In genomic region chr19:33176670-33177416, GRCh38 we compare ENCODE assay signal across 8 cellular contexts. TPM values are rescaled to one million over a fixed set of nuclear protein-coding genes. Genes with fewer than 3 reads are reported as not detected.
DNase-seq lines count a peak whose midpoint lies in the region; ATAC-seq and TF ChIP-seq lines count a peak whose summit lies in the region.

No MANE protein-coding gene starts in this region.

- H3K9me3 ChIP-seq in GM23248 (ENCODE audit: low read depth) = no peaks in the 10 kb centered on the region

- H3K4me1 Mint-ChIP-seq in activated T-helper 2 cell treated with anti-CD3 and anti-CD28 coated beads, Interferon-gamma antibody, Interleukin-2, Interleukin-4, amounts not matched to agents 10 μg/mL and 5 μg/mL and 100 μg/mL, durations not matched to agents 14 hours and 24 hours and 36 hours (ENCODE audit: low read depth) = peaks cover 24% of the 10 kb centered on the region
- peaks cover 35 to 44% of the 10 kb centered on the region in 2 donors for H3K4me1 Mint-ChIP-seq in natural killer cell treated with Interleukin-12 subunit alpha and Interleukin-12 subunit beta and Interleukin-15 and Interleukin-18, amount 100 ng/mL, for 72 hours (ENCODE audit: low read depth in 2 of 2)

- peak overlapping the region; percentile 91 for H3K9ac ChIP-seq in GM23248

- H3K27me3 Mint-ChIP-seq in activated T-helper 2 cell treated with anti-CD3 and anti-CD28 coated beads, Interferon-gamma antibody, Interleukin-2, Interleukin-4, amounts not matched to agents 10 μg/mL and 5 μg/mL and 100 μg/mL, durations not matched to agents 14 hours and 24 hours and 36 hours (ENCODE audit: low read depth) = peaks cover 5% of the 10 kb centered on the region
- no peaks in the 10 kb centered on the region for H3K27me3 Mint-ChIP-seq in natural killer cell treated with Interleukin-12 subunit alpha and Interleukin-12 subunit beta and Interleukin-15 and Interleukin-18, amount 100 ng/mL, for 72 hours

- no peak for TF ChIP-seq CTCF in fibroblast of pulmonary artery (IDR thresholded peaks at IDR 0.05; ENCODE audit: low read length, missing control alignments)

- H4K20me1 ChIP-seq in GM23248 (ENCODE audit: insufficient read depth) = no peaks in the 10 kb centered on the region

- H2AFZ ChIP-seq in GM23248 = peak overlapping the region; percentile 85

- peaks cover 9% of the 10 kb centered on the region for H3F3A ChIP-seq in GM23248 (ENCODE audit: insufficient read depth)

- 1% methylated on average over 52 to 65 of the region's 65 CpGs for WGBS in GM23248 (ENCODE audit: low coverage in 1 of 2, low lambda C conversion rate in 2 of 2, missing lambda C conversion rate in 2 of 2), 2 experiments

- H3K4me2 ChIP-seq in GM23248 (ENCODE audit: unreplicated experiment) = peak overlapping the region; percentile 83

- H3K27me3 ChIP-seq in GM23248 (replicated peaks; ENCODE audit: insufficient read depth) = no peaks in the 10 kb centered on the region

- DNase-seq in EH (ENCODE audit: low read depth) (peak; percentile 99), GM23248 (peak; percentile 98), Kasumi-1 (lab: John Stamatoyannopoulos, UW) (peak; percentile 99), RPMI7951 (ENCODE audit: low read depth) (peak; percentile 98), fibroblast of pulmonary artery (ENCODE audit: low read depth) (peak; percentile 99)
- DNase-seq in activated T-helper 2 cell treated with anti-CD3 and anti-CD28 coated beads, Interferon-gamma antibody, Interleukin-2, Interleukin-4, amounts not matched to agents 10 μg/mL and 5 μg/mL and 100 μg/mL, durations not matched to agents 14 hours and 24 hours and 36 hours (ENCODE audit: low spot score) = peak; percentile 97
- peak; percentile 99 for DNase-seq in natural killer cell treated with Interleukin-12 subunit alpha and Interleukin-12 subunit beta and Interleukin-15 and Interleukin-18, amount 100 ng/mL, for 72 hours (ENCODE audit: low spot score)
- DNase-seq in stimulated activated naive CD8-positive, alpha-beta T cell treated with anti-CD3 and anti-CD28 coated beads, Interleukin-15, Interleukin-2, amounts not matched to agents 100 U/mL and 50 U/mL, for 24 hours = peak; percentile 98

- ATAC-seq in natural killer cell treated with Interleukin-12 subunit alpha and Interleukin-12 subunit beta and Interleukin-15 and Interleukin-18, amount 100 ng/mL, for 72 hours = peak; percentile 95
- ATAC-seq in stimulated activated naive CD8-positive, alpha-beta T cell treated with anti-CD3 and anti-CD28 coated beads, Interleukin-15, Interleukin-2, amounts not matched to agents 100 U/mL and 50 U/mL, for 24 hours = peak; percentile 96

- peaks cover 10% of the 10 kb centered on the region for H3K4me1 ChIP-seq in GM23248 (ENCODE audit: insufficient read depth)

- peak overlapping the region; percentile 79 for H3K4me3 ChIP-seq in GM23248
- H3K4me3 ChIP-seq in fibroblast of pulmonary artery (replicated peaks; ENCODE audit: low read depth, low read length) = peak overlapping the region; percentile 84

- H3K27ac ChIP-seq in GM23248 = peak overlapping the region; percentile 81

- H3K27ac Mint-ChIP-seq in activated T-helper 2 cell treated with anti-CD3 and anti-CD28 coated beads, Interferon-gamma antibody, Interleukin-2, Interleukin-4, amounts not matched to agents 10 μg/mL and 5 μg/mL and 100 μg/mL, durations not matched to agents 14 hours and 24 hours and 36 hours = peak overlapping the region; percentile 91
- H3K27ac Mint-ChIP-seq in natural killer cell treated with Interleukin-12 subunit alpha and Interleukin-12 subunit beta and Interleukin-15 and Interleukin-18, amount 100 ng/mL, for 72 hours = peak overlapping the region; percentile 91 to 100

- in situ Hi-C loops in GM23248 (cut with MboI) = no loop called here

- no peaks in the 10 kb centered on the region for H3K9me3 Mint-ChIP-seq in activated T-helper 2 cell treated with anti-CD3 and anti-CD28 coated beads, Interferon-gamma antibody, Interleukin-2, Interleukin-4, amounts not matched to agents 10 μg/mL and 5 μg/mL and 100 μg/mL, durations not matched to agents 14 hours and 24 hours and 36 hours
- H3K9me3 Mint-ChIP-seq in natural killer cell treated with Interleukin-12 subunit alpha and Interleukin-12 subunit beta and Interleukin-15 and Interleukin-18, amount 100 ng/mL, for 72 hours = no peaks in the 10 kb centered on the region

- peaks cover 10% of the 10 kb centered on the region for H3K79me2 ChIP-seq in GM23248 (ENCODE audit: insufficient read depth)

- intact Hi-C loops in activated T-helper 2 cell treated with anti-CD3 and anti-CD28 coated beads, Interferon-gamma antibody, Interleukin-2, Interleukin-4, amounts not matched to agents 10 μg/mL and 5 μg/mL and 100 μg/mL, durations not matched to agents 14 hours and 24 hours and 36 hours (cut with micrococcal nuclease) = loop anchor here (1.0 to 5.0 kb wide), 5 partner anchors 17 to 485 kb away; partner anchors contain the start of genes FAAP24 and NUDT19

- H3K36me3 Mint-ChIP-seq in activated T-helper 2 cell treated with anti-CD3 and anti-CD28 coated beads, Interferon-gamma antibody, Interleukin-2, Interleukin-4, amounts not matched to agents 10 μg/mL and 5 μg/mL and 100 μg/mL, durations not matched to agents 14 hours and 24 hours and 36 hours (ENCODE audit: low read depth) = peaks cover 4% of the 10 kb centered on the region
- no peaks in the 10 kb centered on the region for H3K36me3 Mint-ChIP-seq in natural killer cell treated with Interleukin-12 subunit alpha and Interleukin-12 subunit beta and Interleukin-15 and Interleukin-18, amount 100 ng/mL, for 72 hours

- no peaks in the 10 kb centered on the region for H3K36me3 ChIP-seq in GM23248 (ENCODE audit: low read depth)

- H3K4me3 Mint-ChIP-seq in activated T-helper 2 cell treated with anti-CD3 and anti-CD28 coated beads, Interferon-gamma antibody, Interleukin-2, Interleukin-4, amounts not matched to agents 10 μg/mL and 5 μg/mL and 100 μg/mL, durations not matched to agents 14 hours and 24 hours and 36 hours (ENCODE audit: low read depth) = peak overlapping the region; percentile 87
- H3K4me3 Mint-ChIP-seq in natural killer cell treated with Interleukin-12 subunit alpha and Interleukin-12 subunit beta and Interleukin-15 and Interleukin-18, amount 100 ng/mL, for 72 hours = peak overlapping the region; percentile 81

- H3K9me2 ChIP-seq in GM23248 (ENCODE audit: insufficient read depth) = no peaks in the 10 kb centered on the region

RNA-seq across cellular contexts. Expression of gene LRP3, which starts 17.3 kb away (rescaled TPM):
- 58.3 and 59.9 TPM in 2 replicates for total RNA-seq in GM23248 (2014; rRNA removed; shearing (Covaris generic))
- 2.9 TPM in 2 replicates for polyA plus RNA-seq in GM23248 (2016; fragmentation: Nextera tagmentation; extraction: Ambion mirVana)
- 0.68 and 0.72 TPM in 2 replicates for total RNA-seq in RPMI7951 (2014; rRNA removed; shearing (Covaris generic))
- 0.21 and 0.30 TPM in 2 replicates for total RNA-seq in activated T-helper 2 cell treated with anti-CD3 and anti-CD28 coated beads, Interferon-gamma antibody, Interleukin-2, Interleukin-4, amounts not matched to agents 10 μg/mL and 5 μg/mL and 100 μg/mL, durations not matched to agents 14 hours and 24 hours and 36 hours
- not detected for total RNA-seq in natural killer cell treated with Interleukin-12 subunit alpha and Interleukin-12 subunit beta and Interleukin-15 and Interleukin-18, amount 100 ng/mL, for 72 hours

RNA-seq across cellular contexts. Expression of gene WDR88, which starts 44.9 kb away (rescaled TPM):
- not detected in 2 replicates for total RNA-seq in GM23248 (2014; rRNA removed; shearing (Covaris generic))
- 0.10 TPM in 2 replicates for polyA plus RNA-seq in GM23248 (2016; fragmentation: Nextera tagmentation; extraction: Ambion mirVana)
- total RNA-seq in RPMI7951 (2014; rRNA removed; shearing (Covaris generic)) = not detected in 2 replicates
- total RNA-seq in activated T-helper 2 cell treated with anti-CD3 and anti-CD28 coated beads, Interferon-gamma antibody, Interleukin-2, Interleukin-4, amounts not matched to agents 10 μg/mL and 5 μg/mL and 100 μg/mL, durations not matched to agents 14 hours and 24 hours and 36 hours = not detected in 2 replicates
- total RNA-seq in natural killer cell treated with Interleukin-12 subunit alpha and Interleukin-12 subunit beta and Interleukin-15 and Interleukin-18, amount 100 ng/mL, for 72 hours = not detected

RNA-seq across cellular contexts. Expression of gene SLC7A10, which starts 48.8 kb away (rescaled TPM):
- not detected in 2 replicates for total RNA-seq in GM23248 (2014; rRNA removed; shearing (Covaris generic))
- polyA plus RNA-seq in GM23248 (2016; fragmentation: Nextera tagmentation; extraction: Ambion mirVana) = not detected in 2 replicates
- not detected in 2 replicates for total RNA-seq in RPMI7951 (2014; rRNA removed; shearing (Covaris generic))
- total RNA-seq in activated T-helper 2 cell treated with anti-CD3 and anti-CD28 coated beads, Interferon-gamma antibody, Interleukin-2, Interleukin-4, amounts not matched to agents 10 μg/mL and 5 μg/mL and 100 μg/mL, durations not matched to agents 14 hours and 24 hours and 36 hours = not detected in 2 replicates
- total RNA-seq in natural killer cell treated with Interleukin-12 subunit alpha and Interleukin-12 subunit beta and Interleukin-15 and Interleukin-18, amount 100 ng/mL, for 72 hours = not detected

Comparison
In these comparisons a context has a peak if more than half of its experiments do, and no peak if none do; other contexts are left out.
1. Peak in every context shown above with its lines: DNase-seq, ATAC-seq, H3K4me3 ChIP-seq and H3K27ac ChIP-seq.
2. RNA of gene LRP3, which starts 17.3 kb away (total RNA-seq): 58.3 to 59.9 TPM in GM23248; 0.68 to 0.72 TPM in RPMI7951, 0.21 to 0.30 TPM in activated T-helper 2 cell treated with anti-CD3 and anti-CD28 coated beads, Interferon-gamma antibody, Interleukin-2, Interleukin-4, amounts not matched to agents 10 μg/mL and 5 μg/mL and 100 μg/mL, durations not matched to agents 14 hours and 24 hours and 36 hours and not detected in natural killer cell treated with Interleukin-12 subunit alpha and Interleukin-12 subunit beta and Interleukin-15 and Interleukin-18, amount 100 ng/mL, for 72 hours; every median in the first group is over 10 times any median in the second.